29 cellular contexts compared by ENCODE assay signal in the genomic region with DNA sequence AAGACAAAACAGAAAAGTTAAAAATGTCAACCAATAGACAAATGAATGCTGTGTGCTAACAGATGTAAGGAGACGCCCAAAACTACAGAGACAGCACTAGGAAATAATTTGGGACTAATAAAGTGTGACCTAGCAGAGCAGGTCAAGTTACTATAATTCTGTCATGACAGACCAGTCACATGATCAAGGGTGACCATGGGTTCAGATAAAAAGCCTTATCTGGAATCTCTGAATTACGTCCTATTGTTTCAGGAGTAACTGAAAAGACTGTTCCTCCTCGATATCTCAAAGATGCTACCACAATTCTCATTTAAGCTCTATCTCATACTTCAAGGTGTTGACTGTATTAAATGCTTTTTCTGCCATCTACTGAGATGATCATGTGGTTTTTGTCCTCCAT.
"Had no signal": no experiment of that assay in that cellular context is flagged by ENCODE, and none has a peak within 500 bp of the region (broad histone marks: within the 10 kb centered on the region; RNA-seq: fewer than 3 reads in every experiment).

No MANE protein-coding gene starts in this region.

- H3K27ac ChIP-seq: left lung, lower lobe of right lung, pancreas, prostate gland, skin epidermis, suprapubic skin, thoracic aorta, tibial artery, uterus had no signal

- H3K36me3 ChIP-seq: uterus had no signal

- H3K9me3 Mint-ChIP-seq: immature natural killer cell; naive thymus-derived CD8-positive, alpha-beta T cell; nephron; neural crest cell; stimulated activated naive CD8-positive, alpha-beta T cell treated with anti-CD3 and anti-CD28 coated beads, Interleukin-15, Interleukin-2, amounts not matched to agents 100 ng/mL and 50 ng/mL, for 24 hours had no signal

- H3K4me1 Mint-ChIP-seq: immature natural killer cell, nephron, neural crest cell had no signal

- H3K4me3 Mint-ChIP-seq: immature natural killer cell; naive thymus-derived CD8-positive, alpha-beta T cell; nephron; neural crest cell; stimulated activated naive CD8-positive, alpha-beta T cell treated with anti-CD3 and anti-CD28 coated beads, Interleukin-15, Interleukin-2, amounts not matched to agents 100 ng/mL and 50 ng/mL, for 24 hours had no signal

- H3K9me3 ChIP-seq: left lung, lower lobe of right lung, pancreas, prostate gland, suprapubic skin, thoracic aorta, tibial artery, uterus had no signal

- H3K27me3 ChIP-seq: left lung, pancreas, suprapubic skin, tibial artery, uterus had no signal

- DNase-seq: hypothalamus; immature natural killer cell; kidney; left colon; left lung; lower lobe of right lung; mammary epithelial cell; mesenchymal stem cell; naive thymus-derived CD8-positive, alpha-beta T cell; nucleus accumbens; pancreas; posterior cingulate gyrus; retina; right cardiac atrium; stimulated activated CD4-positive, alpha-beta T cell treated with anti-CD3 and anti-CD28 coated beads, Interleukin-12 subunit alpha, Interleukin-12 subunit beta, amount 100 ng/mL, for 4 hours; stimulated activated CD4-positive, alpha-beta T cell treated with anti-CD3 and anti-CD28 coated beads, Interleukin-15, amount 100 ng/mL, for 24 hours; stimulated activated CD4-positive, alpha-beta T cell treated with anti-CD3 and anti-CD28 coated beads, Interleukin-2, amount 100 ng/mL, for 24 hours; stimulated activated CD4-positive, alpha-beta T cell treated with anti-CD3 and anti-CD28 coated beads, Interleukin-4, amount 100 ng/mL, for 1 hour; stimulated activated naive CD4-positive, alpha-beta T cell; trophoblast cell; uterus had no signal

- H3K4me1 ChIP-seq: left lung, lower lobe of right lung, pancreas, prostate gland, suprapubic skin, tibial artery, uterus had no signal

- H3K4me3 ChIP-seq: left lung, lower lobe of right lung, pancreas, prostate gland, skin epidermis, suprapubic skin, thoracic aorta, tibial artery, uterus had no signal

- H3K27me3 Mint-ChIP-seq: naive thymus-derived CD8-positive, alpha-beta T cell; stimulated activated naive CD8-positive, alpha-beta T cell treated with anti-CD3 and anti-CD28 coated beads, Interleukin-15, Interleukin-2, amounts not matched to agents 100 ng/mL and 50 ng/mL, for 24 hours had no signal

- H3K27ac Mint-ChIP-seq: immature natural killer cell; naive thymus-derived CD8-positive, alpha-beta T cell; nephron; stimulated activated naive CD8-positive, alpha-beta T cell treated with anti-CD3 and anti-CD28 coated beads, Interleukin-15, Interleukin-2, amounts not matched to agents 100 ng/mL and 50 ng/mL, for 24 hours had no signal
